1 cellular context compared by ENCODE assay signal in genomic region chr4:174521800-174522182, GRCh38.
TF ChIP-seq lines count a peak whose summit lies in the region.

No MANE protein-coding gene starts in this region.

TF ChIP-seq in SK-N-SH treated with all-trans-retinoic acid at 6 μM for 48 hours, 23 proteins besides CTCF, POLR2A, EP300 and RAD21 (continued from another document):
- no peak for TF ChIP-seq OSR1 (CRISPR knock-in tag; IDR thresholded peaks at IDR 0.05)
- TF ChIP-seq PPARA (CRISPR knock-in tag; IDR thresholded peaks at IDR 0.05; ENCODE audit: borderline replicate concordance), result no peak
- no peak for TF ChIP-seq ZNF8 (CRISPR knock-in tag; IDR thresholded peaks at IDR 0.05)
- no peak for TF ChIP-seq CSDC2 (CRISPR knock-in tag; IDR thresholded peaks at IDR 0.05)
- TF ChIP-seq ZFP3 (CRISPR knock-in tag; IDR thresholded peaks at IDR 0.05), result no peak
- no peak for TF ChIP-seq TSHZ2 (CRISPR knock-in tag; IDR thresholded peaks at IDR 0.05)
- TF ChIP-seq CSRNP3 (CRISPR knock-in tag; IDR thresholded peaks at IDR 0.05), result no peak
- TF ChIP-seq TOX (CRISPR knock-in tag; IDR thresholded peaks at IDR 0.05; ENCODE audit: borderline replicate concordance), result no peak
- no peak for TF ChIP-seq PATZ1 (CRISPR knock-in tag; IDR thresholded peaks at IDR 0.05; ENCODE audit: borderline replicate concordance)
- TF ChIP-seq ARNTL (CRISPR knock-in tag; IDR thresholded peaks at IDR 0.05; ENCODE audit: borderline replicate concordance, low read depth), result no peak
